Comparison of ENCODE assay signal across 10 cellular contexts in genomic region chr2:173898178-173898668, GRCh38.
DNase-seq lines count a peak whose midpoint lies in the region; ATAC-seq and TF ChIP-seq lines count a peak whose summit lies in the region.
"Had no signal": no experiment of that assay in that cellular context is flagged by ENCODE, and none has a peak within 500 bp of the region (broad histone marks: within the 10 kb centered on the region; RNA-seq: fewer than 3 reads in every experiment).

No MANE protein-coding gene starts in this region.

- no peaks in the 10 kb centered on the region for H4K20me1 ChIP-seq in BLaER1 treated with 17β-estradiol and CSF1 and Interleukin-3, amounts not matched to agents 10 nM and 100 nM
- H4K20me1 ChIP-seq in PC-9 (ENCODE audit: insufficient read depth) = no peaks in the 10 kb centered on the region

- ATAC-seq in HG03039 (IDR thresholded peaks at IDR 0.05; ENCODE audit: unreplicated experiment) = peak; percentile 86

- H2AFZ ChIP-seq in PC-9 = no peak overlapping the region

- intact Hi-C loops in PC-9 (cut with micrococcal nuclease; ENCODE audit: unreplicated experiment) = no loop called here

- peaks cover 5% of the 10 kb centered on the region; the same call in 1 of the 2 replicates for H3K9me2 ChIP-seq in PC-9 (ENCODE audit: insufficient read depth)

- H3K36me3 ChIP-seq in BLaER1 treated with 17β-estradiol and CSF1 and Interleukin-3, amounts not matched to agents 10 nM and 100 nM = peaks cover 0 to 15% (median 1%) of the 10 kb centered on the region in 11 experiments; a peak in 3 of 22 replicates
- no peaks in the 10 kb centered on the region for H3K36me3 ChIP-seq in PC-9 (ENCODE audit: low read depth)

- no peak overlapping the region for H3K4me3 ChIP-seq in BLaER1 treated with 17β-estradiol and CSF1 and Interleukin-3, amounts not matched to agents 10 nM and 100 nM
- H3K4me3 ChIP-seq in PC-9 = no peak overlapping the region

- peak overlapping the region in 7 of 11 experiments; percentile 21 to 70 (median 43); a peak in 13 of 22 replicates for H3K27ac ChIP-seq in BLaER1 treated with 17β-estradiol and CSF1 and Interleukin-3, amounts not matched to agents 10 nM and 100 nM
- H3K27ac ChIP-seq in PC-9 = no peak overlapping the region

- CTCF ChIA-PET in PC-9 (lab: Charles Lee) = no interaction called here

- peaks cover 21 to 40% (median 31%) of the 10 kb centered on the region in 10 experiments for H3K4me1 ChIP-seq in BLaER1 treated with 17β-estradiol and CSF1 and Interleukin-3, amounts not matched to agents 10 nM and 100 nM
- no peaks in the 10 kb centered on the region for H3K4me1 ChIP-seq in PC-9 (replicated peaks; ENCODE audit: insufficient read depth)

- H3K9ac ChIP-seq in BLaER1 treated with 17β-estradiol and CSF1 and Interleukin-3, amounts not matched to agents 10 nM and 100 nM = 0 out of 22 replicates have a peak overlapping the region, but pooled peaks of 1 of the 11 experiments have one; percentile 2

- no TSS peak for BruUV-seq in PC-9 (replicated peaks; lab: Mats Ljungman, UMichigan)

- peaks cover 0 to 3% (median 0%) of the 10 kb centered on the region in 11 experiments; a peak in 1 of 22 replicates for H3K9me3 ChIP-seq in BLaER1 treated with 17β-estradiol and CSF1 and Interleukin-3, amounts not matched to agents 10 nM and 100 nM (replicated peaks in 1 of 11)
- H3K9me3 ChIP-seq in PC-9 (ENCODE audit: insufficient read depth, low read depth) = no peaks in the 10 kb centered on the region
- H3K9me3 ChIP-seq: Caco-2 had no signal

- H3K4me2 ChIP-seq in BLaER1 treated with 17β-estradiol and CSF1 and Interleukin-3, amounts not matched to agents 10 nM and 100 nM = peak overlapping the region; percentile 16 to 67 (median 59); a peak in 21 of 22 replicates
- no peak overlapping the region for H3K4me2 ChIP-seq in PC-9

- peaks cover 6% of the 10 kb centered on the region; the same call in 1 of the 2 replicates for H3F3A ChIP-seq in PC-9 (ENCODE audit: insufficient read depth, low read depth)

- TF ChIP-seq CTCF in PC-9 (conservative IDR thresholded peaks at IDR 0.05) = no peak

- DNase-seq in GM19238 (ENCODE audit: insufficient read length, low spot score) (peak; percentile 28), RPMI8226 (peak; percentile 62), NCI-H1092 treated with DMSO at 0.1 percent for 48 hours (lab: John Stamatoyannopoulos, UW) (no peak), PC-9 (no peak), NCI-H526 (lab: John Stamatoyannopoulos, UW) (no peak)
- DNase-seq in central memory CD4-positive, alpha-beta T cell = no peak
- DNase-seq: Caco-2, erythroblast had no signal

- POLR2A ChIA-PET in PC-9 (lab: Charles Lee; ENCODE audit: unreplicated experiment) = no interaction called here

- no peaks in the 10 kb centered on the region for H3K27me3 ChIP-seq in BLaER1 treated with 17β-estradiol and CSF1 and Interleukin-3, amounts not matched to agents 10 nM and 100 nM
- H3K27me3 ChIP-seq in PC-9 (ENCODE audit: insufficient read depth, low read depth) = no peaks in the 10 kb centered on the region

- H3K79me2 ChIP-seq in PC-9 (ENCODE audit: low read depth) = no peaks in the 10 kb centered on the region

Comparison
In these comparisons a context has a peak if more than half of its experiments do, and no peak if none do; other contexts are left out.
1. DNase-seq: peak in GM19238 (single experiment) and RPMI8226 (single experiment); none in NCI-H1092 treated with DMSO at 0.1 percent for 48 hours (single experiment), PC-9 (0 of 2), NCI-H526 (0 of 2) and central memory CD4-positive, alpha-beta T cell (single experiment).